ENCODE assay signal across 1 cellular context in genomic region chr16:73049051-73049910, GRCh38.
TF ChIP-seq lines count a peak whose summit lies in the region.

No MANE protein-coding gene starts in this region.

TF ChIP-seq in HepG2, 621 proteins besides CTCF, POLR2A, EP300 and RAD21 (continued from another document):
- TF ChIP-seq FOXP4 (CRISPR knock-in tag; IDR thresholded peaks at IDR 0.05) = no peak
- TF ChIP-seq MEIS2 (CRISPR knock-in tag; IDR thresholded peaks at IDR 0.05) = no peak
- TF ChIP-seq SAP130 (CRISPR knock-in tag; IDR thresholded peaks at IDR 0.05; ENCODE audit: low read depth) = no peak
- no peak for TF ChIP-seq ZNF207 (IDR thresholded peaks at IDR 0.05; ENCODE audit: borderline replicate concordance)
- no peak for TF ChIP-seq CBX2 (IDR thresholded peaks at IDR 0.05; ENCODE audit: low read depth, low read length)
- no peak for TF ChIP-seq CBX2 (CRISPR knock-in tag; IDR thresholded peaks at IDR 0.05; ENCODE audit: low read depth)
- TF ChIP-seq NR2F2 (IDR thresholded peaks at IDR 0.05; ENCODE audit: borderline replicate concordance, low read depth) = no peak
- no peak for TF ChIP-seq PRMT3 (CRISPR knock-in tag; IDR thresholded peaks at IDR 0.05; ENCODE audit: borderline replicate concordance, low read depth)
- TF ChIP-seq MAZ (IDR thresholded peaks at IDR 0.05; ENCODE audit: borderline replicate concordance, low read depth, low read length) = no peak
- no peak for TF ChIP-seq MAZ (CRISPR knock-in tag; IDR thresholded peaks at IDR 0.05; ENCODE audit: low read depth)
- TF ChIP-seq CREBL2 (CRISPR knock-in tag; IDR thresholded peaks at IDR 0.05; ENCODE audit: borderline replicate concordance) = no peak
- TF ChIP-seq ZNF780A (CRISPR knock-in tag; IDR thresholded peaks at IDR 0.05) = no peak
- no peak for TF ChIP-seq ZFP37 (CRISPR knock-in tag; IDR thresholded peaks at IDR 0.05; ENCODE audit: borderline replicate concordance)
- TF ChIP-seq ZFP91 (CRISPR knock-in tag; IDR thresholded peaks at IDR 0.05; ENCODE audit: borderline replicate concordance) = no peak
- TF ChIP-seq ZNF292 (CRISPR knock-in tag; IDR thresholded peaks at IDR 0.05; ENCODE audit: borderline replicate concordance, low read depth) = no peak
- TF ChIP-seq ZBTB21 (CRISPR knock-in tag; IDR thresholded peaks at IDR 0.05) = no peak
- no peak for TF ChIP-seq ZNF737 (CRISPR knock-in tag; IDR thresholded peaks at IDR 0.05; ENCODE audit: borderline replicate concordance)
- TF ChIP-seq ZFP36L2 (CRISPR knock-in tag; IDR thresholded peaks at IDR 0.05) = no peak
- TF ChIP-seq AKAP8 (CRISPR knock-in tag; IDR thresholded peaks at IDR 0.05) = no peak
- TF ChIP-seq KAT8 (CRISPR knock-in tag; IDR thresholded peaks at IDR 0.05) = no peak
- 0 out of 2 replicates have a peak, but pooled peaks have one; percentile 24 for TF ChIP-seq ZNF350 (CRISPR knock-in tag; IDR thresholded peaks at IDR 0.05; ENCODE audit: borderline replicate concordance, low read depth)
- no peak for TF ChIP-seq ZNF503 (CRISPR knock-in tag; IDR thresholded peaks at IDR 0.05)
- no peak for TF ChIP-seq JDP2 (CRISPR knock-in tag; IDR thresholded peaks at IDR 0.05; ENCODE audit: borderline replicate concordance)
- TF ChIP-seq PLSCR1 (CRISPR knock-in tag; IDR thresholded peaks at IDR 0.05; ENCODE audit: borderline replicate concordance) = no peak
